Comparison of ENCODE assay signal across 8 cellular contexts in the genomic region with DNA sequence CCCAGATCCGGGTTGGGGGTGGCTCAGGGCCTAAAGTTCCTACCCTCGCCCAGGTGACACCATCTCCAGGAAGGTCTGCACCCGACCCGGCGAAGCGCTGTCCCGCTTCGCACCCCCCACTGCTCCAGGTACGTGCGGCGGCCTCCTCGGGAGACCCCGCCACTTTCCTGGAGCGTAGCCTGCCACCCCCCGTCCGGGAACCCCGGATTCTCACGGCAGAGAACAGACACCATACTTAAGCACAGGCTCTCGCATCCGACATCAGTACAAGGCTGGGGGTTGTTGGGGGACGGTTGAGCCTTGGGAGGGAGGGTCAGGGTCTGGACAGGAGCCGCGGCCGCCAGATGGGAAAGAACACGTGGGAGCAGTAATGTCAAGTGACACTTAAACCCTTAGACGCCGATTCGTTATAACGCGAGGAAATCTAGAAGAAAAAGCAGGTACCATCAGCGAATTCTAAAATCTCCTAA.
DNase-seq lines count a peak whose midpoint lies in the region; ATAC-seq lines count a peak whose summit lies in the region.

No MANE protein-coding gene starts in this region.

- H3K4me1 ChIP-seq in ACC112 (ENCODE audit: control insufficient read depth, insufficient read depth, low read length, unreplicated experiment), result peaks cover 26% of the 10 kb centered on the region
- H3K4me1 ChIP-seq in effector memory CD4-positive, alpha-beta T cell (ENCODE audit: control insufficient read depth, insufficient read depth, low read length, poor library complexity, severe bottlenecking), result peaks cover 15% of the 10 kb centered on the region

- no peaks in the 10 kb centered on the region for H3K9me3 ChIP-seq in effector memory CD4-positive, alpha-beta T cell (ENCODE audit: control insufficient read depth, low read length)

- peak; percentile 13 for ATAC-seq in GM18858 (IDR thresholded peaks at IDR 0.05; ENCODE audit: unreplicated experiment)
- ATAC-seq in HG03342 (IDR thresholded peaks at IDR 0.05; ENCODE audit: unreplicated experiment), result peak; percentile 25

- H3K4me3 ChIP-seq in ACC112 (ENCODE audit: low read depth, low read length), result peak overlapping the region; percentile 92
- H3K4me3 ChIP-seq in effector memory CD4-positive, alpha-beta T cell (ENCODE audit: insufficient read depth, low read depth, low read length, poor library complexity, severe bottlenecking), result peak overlapping the region; percentile 81

- H3K79me2 ChIP-seq in ACC112 (ENCODE audit: control insufficient read depth, insufficient read depth, low read length, unreplicated experiment), result peaks cover 53% of the 10 kb centered on the region

- peak; percentile 6 for DNase-seq in NCI-H774 (lab: John Stamatoyannopoulos, UW)
- peak; percentile 3 to 30 for DNase-seq in activated CD8-positive, alpha-beta memory T cell treated with anti-CD3 and anti-CD28 coated beads for 1 hour (ENCODE audit: extremely low read depth in 1 of 2, low read depth in 1 of 2)
- peak; percentile 7 to 34 (median 23) for DNase-seq in effector memory CD4-positive, alpha-beta T cell
- peak; percentile 48 for DNase-seq in middle frontal gyrus (ENCODE audit: extremely low spot score, low spot score)
- peak; percentile 5 to 19 for DNase-seq in stimulated activated CD8-positive, alpha-beta memory T cell treated with anti-CD3 and anti-CD28 coated beads, Interleukin-2, amount 100 ng/mL, for 1 hour (ENCODE audit: low read depth in 2 of 2)

- H3K27ac ChIP-seq in ACC112 (ENCODE audit: low read depth, low read length), result peak overlapping the region; percentile 97
- H3K27ac ChIP-seq in effector memory CD4-positive, alpha-beta T cell (ENCODE audit: insufficient read depth, low read length, poor library complexity, severe bottlenecking), result peak overlapping the region; percentile 88

- H3K36me3 ChIP-seq in ACC112 (ENCODE audit: insufficient read depth, low read length), result peaks cover 9% of the 10 kb centered on the region
- H3K36me3 ChIP-seq in effector memory CD4-positive, alpha-beta T cell (ENCODE audit: control insufficient read depth, insufficient read depth, low read length), result peaks cover 2% of the 10 kb centered on the region

- H2AFZ ChIP-seq in ACC112 (ENCODE audit: low read length, unreplicated experiment), result peak overlapping the region; percentile 82

- no peaks in the 10 kb centered on the region for H3K27me3 ChIP-seq in ACC112 (ENCODE audit: insufficient read depth, low read length)
- no peaks in the 10 kb centered on the region for H3K27me3 ChIP-seq in effector memory CD4-positive, alpha-beta T cell (replicated peaks; ENCODE audit: control insufficient read depth, insufficient read depth, low read length, poor library complexity, severe bottlenecking)

Comparison
In these comparisons a context has a peak if more than half of its experiments do, and no peak if none do; other contexts are left out.
1. Peak in every context shown above with its lines: DNase-seq, ATAC-seq, H3K4me3 ChIP-seq and H3K27ac ChIP-seq.